In the genomic region with DNA sequence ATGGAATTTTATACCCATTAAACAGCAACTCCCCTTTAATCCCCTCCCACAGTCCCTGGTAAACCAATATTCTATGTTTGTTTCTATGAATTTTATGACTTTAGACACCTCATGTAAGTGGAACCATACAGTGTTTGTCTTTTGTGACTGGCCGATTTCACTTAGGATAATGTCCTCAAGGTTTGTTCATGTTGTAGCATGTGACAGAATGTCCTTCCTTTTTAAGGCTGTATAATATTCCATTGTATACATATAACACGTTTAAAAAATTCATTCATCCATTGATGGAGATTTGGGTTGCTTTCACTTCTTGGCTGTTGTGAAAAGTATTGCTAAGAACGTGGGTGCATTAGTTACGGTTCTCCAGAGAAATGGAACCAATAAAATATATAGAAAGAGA, we compare ENCODE assay signal across 11 cellular contexts.
"Had no signal": no experiment of that assay in that cellular context is flagged by ENCODE, and none has a peak within 500 bp of the region (broad histone marks: within the 10 kb centered on the region; RNA-seq: fewer than 3 reads in every experiment).

No MANE protein-coding gene starts in this region.

- H3K4me2 ChIP-seq: GM23338 had no signal

- H3K4me1 ChIP-seq: HAP-1 had no signal

- H3K9ac ChIP-seq: GM23248 had no signal

- H3K27ac ChIP-seq: GM23248 had no signal

- H3K4me3 Mint-ChIP-seq: GM23338, H9, HFFc6 had no signal

- ATAC-seq: GM23338, HCT116 had no signal

- H3K4me3 ChIP-seq: GM23248, GM23338, HAP-1 had no signal

- H3K36me3 ChIP-seq: HAP-1 had no signal

- FAIRE-seq: H1, H54 had no signal

- DNase-seq: GM23248, GOT3, H7, H9, HCEC 1CT, HFFc6 had no signal

- H3K27ac Mint-ChIP-seq: GM23338, H9, HFFc6 had no signal

- H2AFZ ChIP-seq: GM23248, GM23338 had no signal
